15 cellular contexts compared by ENCODE assay signal in the genomic region with DNA sequence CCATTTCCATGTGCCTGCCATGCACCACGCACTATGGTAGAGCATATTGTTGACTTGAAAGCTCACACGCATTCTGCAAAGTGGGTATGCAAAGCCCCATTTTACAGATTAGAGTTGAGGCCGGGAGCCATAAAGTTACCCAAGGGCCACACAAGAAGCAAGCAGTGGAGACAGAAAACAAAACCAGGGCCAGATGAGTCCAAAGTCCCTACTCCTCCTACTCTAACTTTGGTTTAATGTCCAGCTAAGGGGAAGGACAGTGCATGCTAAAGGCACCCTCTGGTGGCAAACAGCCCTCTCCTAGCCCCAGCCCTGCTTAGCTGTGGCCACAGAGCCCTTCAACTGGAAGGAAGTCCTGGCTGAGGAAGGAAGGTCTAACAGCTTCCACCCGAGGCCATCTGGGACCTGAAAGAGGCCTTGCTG.
DNase-seq lines count a peak whose midpoint lies in the region; ATAC-seq and TF ChIP-seq lines count a peak whose summit lies in the region.
"Had no signal": no experiment of that assay in that cellular context is flagged by ENCODE, and none has a peak within 500 bp of the region (broad histone marks: within the 10 kb centered on the region; RNA-seq: fewer than 3 reads in every experiment).

No MANE protein-coding gene starts in this region.

- H3K4me3 ChIP-seq in BLaER1 treated with 17β-estradiol and CSF1 and Interleukin-3, amounts not matched to agents 10 nM and 100 nM: no peak overlapping the region
- H3K4me3 ChIP-seq in WERI-Rb-1 (ENCODE audit: low read depth, low read length): no peak overlapping the region
- H3K4me3 ChIP-seq in ovary: no peak overlapping the region
- H3K4me3 ChIP-seq: upper lobe of left lung had no signal

- H3K9me3 Mint-ChIP-seq in nephron: no peaks in the 10 kb centered on the region

- no peaks in the 10 kb centered on the region for H3K27me3 Mint-ChIP-seq in nephron (ENCODE audit: low read depth)

- peaks cover 24% of the 10 kb centered on the region for H3K36me3 Mint-ChIP-seq in nephron (ENCODE audit: low read depth)

- TF ChIP-seq EP300 in ovary (IDR thresholded peaks at IDR 0.05): no peak

- no peaks in the 10 kb centered on the region for H3K9me3 ChIP-seq in BLaER1 treated with 17β-estradiol and CSF1 and Interleukin-3, amounts not matched to agents 10 nM and 100 nM (replicated peaks in 1 of 11)
- H3K9me3 ChIP-seq in WERI-Rb-1 (ENCODE audit: severe bottlenecking) (no peaks in the 10 kb centered on the region), ovary (no peaks in the 10 kb centered on the region)
- H3K9me3 ChIP-seq: BE2C, upper lobe of left lung had no signal

- no peak overlapping the region for H3K27ac ChIP-seq in BLaER1 treated with 17β-estradiol and CSF1 and Interleukin-3, amounts not matched to agents 10 nM and 100 nM
- H3K27ac ChIP-seq in WERI-Rb-1 (no peak overlapping the region), foreskin keratinocyte (no peak overlapping the region), ovary (peak overlapping the region in 1 of 2 donors; percentile 10)

- peak overlapping the region in 2 of 3 experiments; percentile 70 to 91 for H3K27ac Mint-ChIP-seq in nephron

- no peak for ATAC-seq in foreskin keratinocyte
- ATAC-seq in HG02870 (IDR thresholded peaks at IDR 0.05; ENCODE audit: unreplicated experiment): no peak
- ATAC-seq: left ventricle myocardium superior, sciatic nerve had no signal

- WGBS in ovary, 3 donors: 82 to 86% (median 86%) methylated on average over 4 of the region's 4 CpGs

- peaks cover 27 to 63% (median 50%) of the 10 kb centered on the region in 11 experiments for H3K36me3 ChIP-seq in BLaER1 treated with 17β-estradiol and CSF1 and Interleukin-3, amounts not matched to agents 10 nM and 100 nM
- H3K36me3 ChIP-seq in WERI-Rb-1 (peaks cover 19% of the 10 kb centered on the region), ovary (no peaks in the 10 kb centered on the region)
- H3K36me3 ChIP-seq: BE2C had no signal

- intact Hi-C loops in ovary (cut with DNase I): loop anchor here in 1 of 4 donors (5.0 kb wide), 1 partner anchor 45 kb away; no protein-coding TSS in a partner anchor

- peaks cover 72% of the 10 kb centered on the region for H3K4me1 Mint-ChIP-seq in nephron

- TF ChIP-seq CTCF in WERI-Rb-1 (IDR thresholded peaks at IDR 0.05; ENCODE audit: low read depth, low read length) (0 out of 2 replicates have a peak, but pooled peaks have one; percentile 8), foreskin keratinocyte (conservative IDR thresholded peaks at IDR 0.05) (peak; percentile 6), nephron (IDR thresholded peaks at IDR 0.05; ENCODE audit: unreplicated experiment in 3 of 3) (no peak), ovary (IDR thresholded peaks at IDR 0.05) (no peak)

- H3K9ac ChIP-seq in BLaER1 treated with 17β-estradiol and CSF1 and Interleukin-3, amounts not matched to agents 10 nM and 100 nM: no peak overlapping the region

- H4K20me1 ChIP-seq in BLaER1 treated with 17β-estradiol and CSF1 and Interleukin-3, amounts not matched to agents 10 nM and 100 nM: peaks cover 42 to 100% (median 100%) of the 10 kb centered on the region in 11 experiments

- peak overlapping the region in 7 of 11 experiments; percentile 16 to 96 (median 43); a peak in 12 of 22 replicates for H3K4me2 ChIP-seq in BLaER1 treated with 17β-estradiol and CSF1 and Interleukin-3, amounts not matched to agents 10 nM and 100 nM

- DNase-seq in WERI-Rb-1 (no peak), foreskin keratinocyte (no peak), T-helper 1 cell (no peak), NCI-H2029 treated with DMSO at 0.1 percent for 48 hours (lab: John Stamatoyannopoulos, UW) (no peak), ovary (no peak)
- DNase-seq: activated CD4-positive, alpha-beta T cell treated with anti-CD3 and anti-CD28 coated beads for 48 hours; BE2C; left ventricle myocardium superior; NCI-H82; stimulated activated CD4-positive, alpha-beta T cell treated with anti-CD3 and anti-CD28 coated beads, Interleukin-4, amount 100 ng/mL, for 1 hour; upper lobe of left lung had no signal

- TF ChIP-seq POLR2A in ovary (IDR thresholded peaks at IDR 0.05): no peak

- H3K27me3 ChIP-seq in BLaER1 treated with 17β-estradiol and CSF1 and Interleukin-3, amounts not matched to agents 10 nM and 100 nM: no peaks in the 10 kb centered on the region
- H3K27me3 ChIP-seq in WERI-Rb-1 (ENCODE audit: insufficient read depth, low read depth, severe bottlenecking) (no peaks in the 10 kb centered on the region), foreskin keratinocyte (no peaks in the 10 kb centered on the region), ovary (no peaks in the 10 kb centered on the region)
- H3K27me3 ChIP-seq: BE2C, upper lobe of left lung had no signal

- H3K4me1 ChIP-seq in BLaER1 treated with 17β-estradiol and CSF1 and Interleukin-3, amounts not matched to agents 10 nM and 100 nM: peaks cover 53 to 81% (median 69%) of the 10 kb centered on the region in 10 experiments
- H3K4me1 ChIP-seq in foreskin keratinocyte (no peaks in the 10 kb centered on the region), ovary (ENCODE audit: insufficient read depth) (peaks cover 39% of the 10 kb centered on the region)
- H3K4me1 ChIP-seq: BE2C had no signal

- H3K4me3 Mint-ChIP-seq in nephron: no peak overlapping the region

Comparison
In these comparisons a context has a peak if more than half of its experiments do, and no peak if none do; other contexts are left out.
1. CTCF ChIP-seq: peak in WERI-Rb-1 (single experiment) and foreskin keratinocyte (single experiment); none in nephron (0 of 3) and ovary (0 of 3).